18 cellular contexts compared by ENCODE assay signal in the genomic region with DNA sequence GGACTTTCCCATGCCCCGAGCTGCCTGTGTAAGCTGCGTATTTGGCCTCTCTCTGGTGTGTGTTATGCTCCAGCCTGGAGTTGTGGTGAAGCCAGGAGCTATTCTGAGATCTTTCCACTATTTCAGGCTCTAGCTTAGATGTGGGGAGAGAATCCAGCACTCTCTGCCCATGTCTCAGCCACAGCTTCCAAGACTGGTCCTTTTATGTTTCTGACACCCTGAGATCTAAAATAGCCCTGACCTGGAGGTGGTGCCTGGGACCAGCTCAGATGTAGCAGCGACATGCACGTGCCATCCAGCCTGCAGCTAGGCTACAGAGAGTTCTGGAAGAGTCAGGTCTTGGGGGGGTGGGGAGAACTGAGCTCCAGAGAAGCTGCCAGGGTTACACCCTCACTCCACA.
A peak's percentile ranks its signal among the peaks of the same experiment; 100 is the strongest.
DNase-seq lines count a peak whose midpoint lies in the region; ATAC-seq and TF ChIP-seq lines count a peak whose summit lies in the region.
"Had no signal": no experiment of that assay in that cellular context is flagged by ENCODE, and none has a peak within 500 bp of the region (broad histone marks: within the 10 kb centered on the region; RNA-seq: fewer than 3 reads in every experiment).

No MANE protein-coding gene starts in this region.

- no peaks in the 10 kb centered on the region for H3K9me3 Mint-ChIP-seq in type B pancreatic cell
- H3K9me3 Mint-ChIP-seq in activated T-cell treated with anti-CD3 and anti-CD28 coated beads, Interleukin-2, amount 50 U/mL, for 4 hours: no peaks in the 10 kb centered on the region
- no peaks in the 10 kb centered on the region for H3K9me3 Mint-ChIP-seq in immature natural killer cell
- H3K9me3 Mint-ChIP-seq: CD8-positive, alpha-beta T cell had no signal

- TF ChIP-seq EP300 in esophagus muscularis mucosa (IDR thresholded peaks at IDR 0.05): no peak
- no peak for TF ChIP-seq EP300 in sigmoid colon (IDR thresholded peaks at IDR 0.05)

- peak; percentile 77 for ATAC-seq in left ventricle myocardium superior
- no peak for ATAC-seq in activated T-cell treated with anti-CD3 and anti-CD28 coated beads, Interleukin-2, amount 50 U/mL, for 4 hours
- ATAC-seq in GM18873 (IDR thresholded peaks at IDR 0.05; ENCODE audit: low FRiP score, unreplicated experiment): no peak
- ATAC-seq: CD8-positive, alpha-beta T cell had no signal

- H3K4me3 Mint-ChIP-seq in type B pancreatic cell (no peak overlapping the region), immature natural killer cell (no peak overlapping the region)
- no peak overlapping the region for H3K4me3 Mint-ChIP-seq in activated T-cell treated with anti-CD3 and anti-CD28 coated beads, Interleukin-2, amount 50 U/mL, for 4 hours
- H3K4me3 Mint-ChIP-seq: CD8-positive, alpha-beta T cell had no signal

- no peaks in the 10 kb centered on the region for H3K9me3 ChIP-seq in esophagus muscularis mucosa
- no peaks in the 10 kb centered on the region for H3K9me3 ChIP-seq in sigmoid colon
- H3K9me3 ChIP-seq: BE2C had no signal

- H3K27me3 Mint-ChIP-seq in type B pancreatic cell (peaks cover 6% of the 10 kb centered on the region), immature natural killer cell (ENCODE audit: low read depth in 3 of 3) (peaks cover 0 to 5% (median 4%) of the 10 kb centered on the region in 3 donors)
- H3K27me3 Mint-ChIP-seq in activated T-cell treated with anti-CD3 and anti-CD28 coated beads, Interleukin-2, amount 50 U/mL, for 4 hours (ENCODE audit: low read depth): no peaks in the 10 kb centered on the region

- H3K36me3 Mint-ChIP-seq in type B pancreatic cell: no peaks in the 10 kb centered on the region
- H3K36me3 Mint-ChIP-seq in activated T-cell treated with anti-CD3 and anti-CD28 coated beads, Interleukin-2, amount 50 U/mL, for 4 hours (ENCODE audit: insufficient read depth): no peaks in the 10 kb centered on the region
- no peaks in the 10 kb centered on the region for H3K36me3 Mint-ChIP-seq in immature natural killer cell
- H3K36me3 Mint-ChIP-seq: CD8-positive, alpha-beta T cell had no signal

- H3K36me3 ChIP-seq in esophagus muscularis mucosa: no peaks in the 10 kb centered on the region
- no peaks in the 10 kb centered on the region for H3K36me3 ChIP-seq in sigmoid colon
- H3K36me3 ChIP-seq: BE2C had no signal

- DNase-seq in esophagus muscularis mucosa (ENCODE audit: extremely low spot score) (peak; percentile 75), left ventricle myocardium superior (peak; percentile 61), sigmoid colon (peak; percentile 75), type B pancreatic cell (ENCODE audit: extremely low spot score, unreplicated experiment) (peak; percentile 16), superior temporal gyrus (ENCODE audit: extremely low spot score) (no peak), immature natural killer cell (no peak)
- no peak for DNase-seq in activated T-cell treated with anti-CD3 and anti-CD28 coated beads, Interleukin-2, amount 50 U/mL, for 4 hours
- DNase-seq: BE2C; CD8-positive, alpha-beta T cell; GF-D8; KBM-7; NCI-H1092 treated with DMSO at 0.1 percent for 48 hours; NCI-H1694; NCI-H2107; NCI-H226; NCI-H526 treated with DMSO at 0.1 percent for 48 hours had no signal

- H3K4me3 ChIP-seq in esophagus muscularis mucosa (no peak overlapping the region), sigmoid colon (peak overlapping the region in 2 of 4 donors; percentile 10 to 17)

- intact Hi-C loops in esophagus muscularis mucosa (cut with DNase I): no loop called here
- intact Hi-C loops in left ventricle myocardium superior (cut with micrococcal nuclease): loop anchor here (5.0 kb wide), 1 partner anchor 75 kb away; a partner anchor contains a TSS
- intact Hi-C loops in sigmoid colon (cut with DNase I): loop anchor here (5.0 to 10.0 kb wide), 2 partner anchors 70 to 142 kb away; no protein-coding TSS in a partner anchor

- H3K4me1 Mint-ChIP-seq in type B pancreatic cell (ENCODE audit: unreplicated experiment): peaks cover 9% of the 10 kb centered on the region
- no peaks in the 10 kb centered on the region for H3K4me1 Mint-ChIP-seq in activated T-cell treated with anti-CD3 and anti-CD28 coated beads, Interleukin-2, amount 50 U/mL, for 4 hours (ENCODE audit: low read depth)
- H3K4me1 Mint-ChIP-seq in immature natural killer cell: no peaks in the 10 kb centered on the region

- H3K27ac ChIP-seq in esophagus muscularis mucosa (replicated peaks in 1 of 4) (peak overlapping the region in 3 of 4 donors; percentile 31 to 59 (median 34)), sigmoid colon (peak overlapping the region in 3 of 4 donors; percentile 67 to 84 (median 82))
- H3K27ac ChIP-seq: HL-60 had no signal

- H3K27ac Mint-ChIP-seq in type B pancreatic cell (no peak overlapping the region), immature natural killer cell (no peak overlapping the region)
- H3K27ac Mint-ChIP-seq: CD8-positive, alpha-beta T cell had no signal

- WGBS in esophagus muscularis mucosa: 63% methylated on average over 4 of the region's 4 CpGs
- 82 to 95% methylated on average over 4 of the region's 4 CpGs for WGBS in sigmoid colon, 2 donors

- TF ChIP-seq CTCF in esophagus muscularis mucosa (IDR thresholded peaks at IDR 0.05) (no peak), sigmoid colon (IDR thresholded peaks at IDR 0.05) (no peak), type B pancreatic cell (conservative IDR thresholded peaks at IDR 0.05) (no peak)

- H3K4me1 ChIP-seq in esophagus muscularis mucosa: peaks cover 11 to 49% (median 33%) of the 10 kb centered on the region in 4 donors
- peaks cover 3 to 63% (median 53%) of the 10 kb centered on the region in 4 donors for H3K4me1 ChIP-seq in sigmoid colon

- TF ChIP-seq POLR2A in esophagus muscularis mucosa (IDR thresholded peaks at IDR 0.05; ENCODE audit: low read depth): no peak
- TF ChIP-seq POLR2A in sigmoid colon (IDR thresholded peaks at IDR 0.05): no peak

- H3K27me3 ChIP-seq in esophagus muscularis mucosa (no peaks in the 10 kb centered on the region), sigmoid colon (no peaks in the 10 kb centered on the region)
- H3K27me3 ChIP-seq: BE2C had no signal

Comparison
In these comparisons a context has a peak if more than half of its experiments do, and no peak if none do; other contexts are left out.
1. DNase-seq: peak in esophagus muscularis mucosa (single experiment), left ventricle myocardium superior (single experiment), sigmoid colon (single experiment) and type B pancreatic cell (single experiment); none in superior temporal gyrus (single experiment), activated T-cell treated with anti-CD3 and anti-CD28 coated beads, Interleukin-2, amount 50 U/mL, for 4 hours (single experiment) and immature natural killer cell (0 of 3).